Comparison of ENCODE assay signal across 24 cellular contexts in genomic region chr7:136470179-136470578, GRCh38.
"Had no signal": no experiment of that assay in that cellular context is flagged by ENCODE, and none has a peak within 500 bp of the region (broad histone marks: within the 10 kb centered on the region; RNA-seq: fewer than 3 reads in every experiment).

No MANE protein-coding gene starts in this region.

- DNase-seq: stimulated activated CD4-positive, alpha-beta T cell treated with anti-CD3 and anti-CD28 coated beads, Interleukin-2, amount 100 ng/mL, for 48 hours; stimulated activated CD4-positive, alpha-beta T cell treated with anti-CD3 and anti-CD28 coated beads, Interleukin-4, amount 100 ng/mL, for 1 hour; stimulated activated CD4-positive, alpha-beta T cell treated with anti-CD3 and anti-CD28 coated beads, Interleukin-4, amount 100 ng/mL, for 24 hours; stimulated activated CD4-positive, alpha-beta T cell treated with anti-CD3 and anti-CD28 coated beads, Interleukin-4, amount 100 ng/mL, for 4 hours; stimulated activated CD8-positive, alpha-beta memory T cell treated with anti-CD3 and anti-CD28 coated beads, Interleukin-4, amount 100 ng/mL, for 48 hours; stimulated activated naive B cell treated with anti-CD40 and anti-IgM and Interleukin-4, amounts not matched to agents 10 μg/mL and 1 μg/mL and 100 μg/mL, for 72 hours; stimulated activated naive CD4-positive, alpha-beta T cell; stimulated activated naive CD4-positive, alpha-beta T cell treated with Interleukin-2 at 50 U/mL for 16 hours; stimulated activated naive CD8-positive, alpha-beta T cell treated with anti-CD3 and anti-CD28 coated beads, Interleukin-15, amount 100 ng/mL, for 72 hours; stimulated activated naive CD8-positive, alpha-beta T cell treated with anti-CD3 and anti-CD28 coated beads, Interleukin-15, Interleukin-2, amounts not matched to agents 100 U/mL and 50 U/mL, for 24 hours; stomach; substantia nigra; testis; thyroid gland; tibial artery; transverse colon; trophoblast cell; upper lobe of left lung; upper lobe of right lung; uterus had no signal

- H3K9me3 ChIP-seq: testis, thyroid gland had no signal

- H3K36me3 ChIP-seq: stomach, suprapubic skin, thoracic aorta, thyroid gland, tibial artery, tibial nerve, transverse colon, upper lobe of left lung, upper lobe of right lung, uterus, vagina had no signal

- H3K4me3 ChIP-seq: stomach, suprapubic skin, testis, thoracic aorta, thyroid gland, tibial artery, tibial nerve, transverse colon, upper lobe of left lung, upper lobe of right lung, uterus, vagina had no signal

- H3K27ac ChIP-seq: stomach, suprapubic skin, testis, thoracic aorta, thyroid gland, tibial artery, tibial nerve, transverse colon, upper lobe of left lung, upper lobe of right lung, uterus, vagina had no signal

- H3K4me1 ChIP-seq: stomach, suprapubic skin, testis, thyroid gland, tibial artery, tibial nerve, transverse colon, upper lobe of left lung, upper lobe of right lung, uterus, vagina had no signal

- H3K27me3 ChIP-seq: stomach, suprapubic skin, testis, thyroid gland, tibial artery, tibial nerve, transverse colon, upper lobe of left lung, upper lobe of right lung, uterus, vagina had no signal
